In the genomic region with DNA sequence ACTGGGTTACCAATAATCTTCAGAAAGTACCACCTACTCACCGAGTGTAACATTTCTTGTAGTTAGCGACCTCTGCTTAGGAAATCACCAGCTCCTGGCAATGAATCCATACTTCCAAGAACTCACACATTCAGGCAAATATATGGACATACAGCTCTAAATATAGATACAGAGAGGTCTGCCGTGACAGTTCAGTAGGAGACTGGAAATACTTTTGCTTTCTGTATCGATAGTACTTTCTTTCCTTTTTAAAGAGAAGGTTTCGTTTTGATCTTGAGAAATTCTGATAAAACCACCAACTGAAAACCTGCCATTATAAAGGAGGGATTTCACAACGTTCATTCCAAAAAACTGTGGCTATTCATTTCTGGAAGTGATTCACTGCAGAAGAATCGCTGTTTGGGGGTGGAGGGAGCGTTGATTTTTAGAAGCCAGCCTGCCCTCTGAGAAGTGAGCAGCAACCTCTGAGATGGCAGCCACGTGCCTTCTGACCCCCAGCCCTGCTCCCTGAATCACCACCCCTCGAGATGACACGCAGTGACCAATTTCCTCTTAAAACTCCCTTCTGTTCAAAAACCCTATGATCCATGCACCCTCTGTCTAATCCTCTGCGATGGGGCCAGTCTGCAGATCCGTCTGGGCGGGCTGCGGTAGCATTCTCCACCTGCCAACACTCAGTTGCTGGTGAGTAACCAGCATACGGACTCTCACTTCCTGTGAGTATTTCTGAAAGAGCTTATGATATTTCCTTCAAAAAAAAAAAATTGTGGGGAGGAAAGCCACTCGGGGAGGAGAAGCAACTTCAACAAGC, we compare ENCODE assay signal across 8 cellular contexts.
A peak's percentile ranks its signal among the peaks of the same experiment; 100 is the strongest.
DNase-seq lines count a peak whose midpoint lies in the region; ATAC-seq and TF ChIP-seq lines count a peak whose summit lies in the region.

No MANE protein-coding gene starts in this region.

- peak overlapping the region; percentile 45 for H3K9ac ChIP-seq in KMS-11
- H3K9ac ChIP-seq in mammary epithelial cell (ENCODE audit: insufficient read depth, low read length) = peak overlapping the region; percentile 99

- H2AFZ ChIP-seq in KMS-11 (ENCODE audit: low read depth) (no peak overlapping the region), mammary epithelial cell (ENCODE audit: low read depth, low read length) (no peak overlapping the region)

- intact Hi-C loops in mammary epithelial cell (cut with micrococcal nuclease) (loop anchor here (1.0 kb wide), 3 partner anchors 9 to 47 kb away; no protein-coding TSS in a partner anchor), lower lobe of right lung (cut with DNase I) (no loop called here)

- H4K20me1 ChIP-seq in KMS-11 (ENCODE audit: insufficient read depth) (peaks cover 23% of the 10 kb centered on the region), mammary epithelial cell (ENCODE audit: insufficient read depth, low read length) (no peaks in the 10 kb centered on the region)

- in situ Hi-C loops in mammary epithelial cell (cut with MboI; ENCODE audit: low sequenced_read_pairs in 2 of 2) = loop anchor here in 1 of 2 donors (5.0 kb wide), 1 partner anchor 49 kb away; no protein-coding TSS in a partner anchor

- H3K4me2 ChIP-seq in KMS-11 (peak overlapping the region; percentile 93), mammary epithelial cell (ENCODE audit: insufficient read depth, low read depth, low read length) (peak overlapping the region; percentile 82)

- H3K36me3 ChIP-seq in KMS-11 (ENCODE audit: insufficient read depth) (no peaks in the 10 kb centered on the region), WERI-Rb-1 (no peaks in the 10 kb centered on the region), mammary epithelial cell (ENCODE audit: insufficient read depth, low read length) (peaks cover 4% of the 10 kb centered on the region), lower lobe of right lung (peaks cover 18% of the 10 kb centered on the region)

- H3K4me3 ChIP-seq in KMS-11 (IDR thresholded peaks at IDR 0.05; ENCODE audit: insufficient read depth, low read depth, low read length) (peak overlapping the region; percentile 48), WERI-Rb-1 (ENCODE audit: low read depth, low read length) (peak overlapping the region; percentile 41), mammary epithelial cell (replicated peaks in 1 of 3; ENCODE audit: insufficient read depth in 1 of 3, low read depth in 2 of 3, low read length in 3 of 3) (peak overlapping the region; percentile 50 to 96 (median 90)), lower lobe of right lung (peak overlapping the region; percentile 58)

- dilution Hi-C loops in mammary epithelial cell (cut with HindIII; ENCODE audit: low sequenced_read_pairs) = loop anchor here (5.0 kb wide), 1 partner anchor 49 kb away; no protein-coding TSS in a partner anchor

- under 1% methylated on average over 12 of the region's 17 CpGs for WGBS in mammary epithelial cell (ENCODE audit: low coverage, missing lambda C conversion rate)

- no peaks in the 10 kb centered on the region for H3K9me3 ChIP-seq in WERI-Rb-1 (ENCODE audit: severe bottlenecking)
- H3K9me3 ChIP-seq in mammary epithelial cell (replicated peaks; ENCODE audit: insufficient read depth, low read length) = no peaks in the 10 kb centered on the region
- H3K9me3 ChIP-seq in lower lobe of right lung = no peaks in the 10 kb centered on the region

- BruUV-seq in mammary epithelial cell (replicated peaks; lab: Mats Ljungman, UMichigan) = no TSS peak

- CTCF ChIA-PET in mammary epithelial cell (lab: Charles Lee; ENCODE audit: low non-redundant PET) = interaction anchor here (0.6 to 0.8 kb wide), 2 partner anchors 10 to 69 kb away, joined by 4 to 5 read pairs; no protein-coding TSS in a partner anchor

- peak; percentile 99 for DNase-seq in ELR (ENCODE audit: low read depth)
- DNase-seq in WERI-Rb-1 = no peak
- DNase-seq in mammary epithelial cell = peak; percentile 99
- DNase-seq in lower lobe of right lung = peak; percentile 72
- peak; percentile 69 for DNase-seq in stimulated activated CD8-positive, alpha-beta memory T cell treated with anti-CD3 and anti-CD28 coated beads, Interleukin-12 subunit alpha, Interleukin-12 subunit beta, amount 100 ng/mL, for 4 hours (ENCODE audit: low read depth)
- DNase-seq in putamen (ENCODE audit: low spot score) = no peak

- no peak for TF ChIP-seq CTCF in KMS-11 (conservative IDR thresholded peaks at IDR 0.05; ENCODE audit: low read depth, low read length)
- TF ChIP-seq CTCF in WERI-Rb-1 (IDR thresholded peaks at IDR 0.05; ENCODE audit: low read depth, low read length) = no peak
- TF ChIP-seq CTCF in mammary epithelial cell (conservative IDR thresholded peaks at IDR 0.05 in 1 of 2, IDR thresholded peaks at IDR 0.05 in 1 of 2; ENCODE audit: extremely low read depth in 1 of 2, insufficient read depth in 1 of 2, low read depth in 1 of 2, low read length in 2 of 2) = no peak
- no peak for TF ChIP-seq CTCF in lower lobe of right lung (IDR thresholded peaks at IDR 0.05)

- H3K27me3 ChIP-seq in KMS-11 (ENCODE audit: insufficient read depth, low read depth) (no peaks in the 10 kb centered on the region), WERI-Rb-1 (ENCODE audit: insufficient read depth, low read depth, severe bottlenecking) (no peaks in the 10 kb centered on the region), mammary epithelial cell (ENCODE audit: insufficient read depth, low read length) (no peaks in the 10 kb centered on the region), lower lobe of right lung (ENCODE audit: low read depth) (no peaks in the 10 kb centered on the region)

- H3K4me1 ChIP-seq in KMS-11 (ENCODE audit: low read depth, poor library complexity, severe bottlenecking) (peaks cover 56% of the 10 kb centered on the region), mammary epithelial cell (ENCODE audit: insufficient read depth, low read length) (peaks cover 62% of the 10 kb centered on the region), lower lobe of right lung (peaks cover 77% of the 10 kb centered on the region)

- peak overlapping the region; percentile 61 for H3K27ac ChIP-seq in KMS-11
- no peak overlapping the region for H3K27ac ChIP-seq in WERI-Rb-1
- H3K27ac ChIP-seq in mammary epithelial cell (ENCODE audit: insufficient read depth, low read depth, low read length) = peak overlapping the region; percentile 97
- peak overlapping the region; percentile 88 for H3K27ac ChIP-seq in lower lobe of right lung

- ATAC-seq in GM21786 (IDR thresholded peaks at IDR 0.05; ENCODE audit: unreplicated experiment) = peak; percentile 91
- peak; percentile 82 to 86 for ATAC-seq in lower lobe of right lung

- peaks cover 38% of the 10 kb centered on the region for H3K79me2 ChIP-seq in KMS-11 (ENCODE audit: insufficient read depth, low read depth)
- peaks cover 85% of the 10 kb centered on the region for H3K79me2 ChIP-seq in mammary epithelial cell (ENCODE audit: insufficient read depth, low read length)

Comparison
In these comparisons a context has a peak if more than half of its experiments do, and no peak if none do; other contexts are left out.
1. DNase-seq: peak in ELR (single experiment), mammary epithelial cell (single experiment), lower lobe of right lung (single experiment) and stimulated activated CD8-positive, alpha-beta memory T cell treated with anti-CD3 and anti-CD28 coated beads, Interleukin-12 subunit alpha, Interleukin-12 subunit beta, amount 100 ng/mL, for 4 hours (single experiment); none in WERI-Rb-1 (single experiment) and putamen (single experiment).
2. Peak in every context shown above with its lines, with median percentiles within 50 percentile points of each other: H3K4me3 ChIP-seq.